1 cellular context compared by ENCODE assay signal in genomic region chr5:112921833-112922817, GRCh38.
A peak's percentile ranks its signal among the peaks of the same experiment; 100 is the strongest.
TF ChIP-seq lines count a peak whose summit lies in the region.

Gene REEP5, minus strand, starts transcription at chr5:112922227. Its CDS starts 37 bp downstream, at chr5:112922190.

TF ChIP-seq in HEK293, 187 proteins besides CTCF, POLR2A, EP300 and RAD21 (continued from another document):
- TF ChIP-seq ZNF280D (tag by site-specific recombination; IDR thresholded peaks at IDR 0.05) (no peak), ZBTB49 (tag by site-specific recombination; IDR thresholded peaks at IDR 0.05; ENCODE audit: low read depth) (no peak), ZNF704 (tag by site-specific recombination; IDR thresholded peaks at IDR 0.05) (no peak), ZNF335 (tag by site-specific recombination; conservative IDR thresholded peaks at IDR 0.05) (peak; percentile 99), ZNF169 (tag by site-specific recombination; IDR thresholded peaks at IDR 0.05) (no peak), ZNF292 (tag by site-specific recombination; IDR thresholded peaks at IDR 0.05; ENCODE audit: borderline replicate concordance, low read depth) (no peak), TRIM28 (IDR thresholded peaks at IDR 0.05; ENCODE audit: borderline replicate concordance, low read length) (no peak), ZNF488 (tag by site-specific recombination; IDR thresholded peaks at IDR 0.05) (no peak), ZNF174 (tag by site-specific recombination; IDR thresholded peaks at IDR 0.05) (no peak), ZNF629 (tag by site-specific recombination; IDR thresholded peaks at IDR 0.05) (no peak), IKZF3 (tag by site-specific recombination; IDR thresholded peaks at IDR 0.05) (peak; percentile 36; the same call in 1 of the 2 replicates), ZNF354C (tag by site-specific recombination; IDR thresholded peaks at IDR 0.05; ENCODE audit: borderline replicate concordance, low read depth) (no peak), PRDM10 (tag by site-specific recombination; IDR thresholded peaks at IDR 0.05) (no peak)
